1 cellular context compared by ENCODE assay signal in genomic region chr3:13461169-13462124, GRCh38.
TF ChIP-seq lines count a peak whose summit lies in the region.

No MANE protein-coding gene starts in this region.

TF ChIP-seq in HepG2, 621 proteins besides CTCF, POLR2A, EP300 and RAD21 (continued from another document and continues in another):
- TF ChIP-seq ETS1 (CRISPR knock-in tag; IDR thresholded peaks at IDR 0.05), result no peak
- no peak for TF ChIP-seq ZNF496 (CRISPR knock-in tag; IDR thresholded peaks at IDR 0.05; ENCODE audit: insufficient replicate concordance)
- TF ChIP-seq KDM5A (IDR thresholded peaks at IDR 0.05; ENCODE audit: borderline replicate concordance, low read length), result no peak
- TF ChIP-seq KLF9 (CRISPR knock-in tag; IDR thresholded peaks at IDR 0.05; ENCODE audit: low read depth), result 0 out of 2 replicates have a peak, but pooled peaks have one; percentile 54
- no peak for TF ChIP-seq ZEB1 (IDR thresholded peaks at IDR 0.05; ENCODE audit: insufficient replicate concordance, low read depth)
- TF ChIP-seq CC2D1A (CRISPR knock-in tag; IDR thresholded peaks at IDR 0.05), result 0 out of 2 replicates have a peak, but pooled peaks have one; percentile 76
- peak; percentile 78 for TF ChIP-seq MIER2 (CRISPR knock-in tag; IDR thresholded peaks at IDR 0.05)
- peak; percentile 91 for TF ChIP-seq ZNF331 (CRISPR knock-in tag; IDR thresholded peaks at IDR 0.05)
- no peak for TF ChIP-seq ZNF678 (CRISPR knock-in tag; IDR thresholded peaks at IDR 0.05)
- no peak for TF ChIP-seq TP53 (CRISPR knock-in tag; conservative IDR thresholded peaks at IDR 0.05)
- TF ChIP-seq DR1 (CRISPR knock-in tag; IDR thresholded peaks at IDR 0.05), result no peak; the same call in 1 of the 2 replicates
- no peak for TF ChIP-seq ZFP62 (CRISPR knock-in tag; IDR thresholded peaks at IDR 0.05)
- peak; percentile 80 for TF ChIP-seq BHLHE40 (IDR thresholded peaks at IDR 0.05; ENCODE audit: low read length)
- TF ChIP-seq ZSCAN22 (CRISPR knock-in tag; IDR thresholded peaks at IDR 0.05), result no peak
- TF ChIP-seq ZNF20 (CRISPR knock-in tag; IDR thresholded peaks at IDR 0.05), result no peak
- TF ChIP-seq PRDM10 (CRISPR knock-in tag; IDR thresholded peaks at IDR 0.05; ENCODE audit: low read depth), result 0 out of 2 replicates have a peak, but pooled peaks have one; percentile 46
- TF ChIP-seq SKIL (CRISPR knock-in tag; IDR thresholded peaks at IDR 0.05; ENCODE audit: borderline replicate concordance), result no peak
- peak; percentile 71 for TF ChIP-seq THRA (CRISPR knock-in tag; IDR thresholded peaks at IDR 0.05; ENCODE audit: borderline replicate concordance)
- peak; percentile 86; the same call in 1 of the 2 replicates for TF ChIP-seq IKZF5 (CRISPR knock-in tag; IDR thresholded peaks at IDR 0.05)
- TF ChIP-seq SMAD3 (CRISPR knock-in tag; IDR thresholded peaks at IDR 0.05), result peak; percentile 74; the same call in 1 of the 2 replicates
- no peak for TF ChIP-seq ZNF251 (CRISPR knock-in tag; IDR thresholded peaks at IDR 0.05)
- no peak for TF ChIP-seq ZNF362 (CRISPR knock-in tag; IDR thresholded peaks at IDR 0.05; ENCODE audit: borderline replicate concordance)
- no peak for TF ChIP-seq ARNTL (CRISPR knock-in tag; IDR thresholded peaks at IDR 0.05)
- peak; percentile 43 for TF ChIP-seq KDM5B (CRISPR knock-in tag; IDR thresholded peaks at IDR 0.05; ENCODE audit: borderline replicate concordance)
- peak; percentile 67 for TF ChIP-seq GABPB1 (CRISPR knock-in tag; IDR thresholded peaks at IDR 0.05)
- no peak for TF ChIP-seq MAFG (CRISPR knock-in tag; IDR thresholded peaks at IDR 0.05)
- no peak for TF ChIP-seq ZNF7 (CRISPR knock-in tag; IDR thresholded peaks at IDR 0.05)
- peak; percentile 74; the same call in 1 of the 2 replicates for TF ChIP-seq YEATS4 (CRISPR knock-in tag; IDR thresholded peaks at IDR 0.05; ENCODE audit: borderline replicate concordance)
- peak; percentile 58; the same call in 1 of the 2 replicates for TF ChIP-seq ZMAT3 (CRISPR knock-in tag; conservative IDR thresholded peaks at IDR 0.05)
- peak; percentile 73 for TF ChIP-seq CBFB (CRISPR knock-in tag; IDR thresholded peaks at IDR 0.05)
- TF ChIP-seq ZNF709 (CRISPR knock-in tag; IDR thresholded peaks at IDR 0.05), result peak; percentile 40; the same call in 1 of the 2 replicates
- peak; percentile 68 for TF ChIP-seq KMT2B (CRISPR knock-in tag; IDR thresholded peaks at IDR 0.05)
- TF ChIP-seq ZNF772 (CRISPR knock-in tag; IDR thresholded peaks at IDR 0.05), result peak; percentile 78
- no peak for TF ChIP-seq ZNF343 (CRISPR knock-in tag; IDR thresholded peaks at IDR 0.05)
- TF ChIP-seq HOXA3 (CRISPR knock-in tag; IDR thresholded peaks at IDR 0.05), result peak; percentile 77; the same call in 1 of the 2 replicates
- TF ChIP-seq DMAP1 (CRISPR knock-in tag; IDR thresholded peaks at IDR 0.05), result peak; percentile 92
- 0 out of 2 replicates have a peak, but pooled peaks have one; percentile 29 for TF ChIP-seq ZNF280D (CRISPR knock-in tag; IDR thresholded peaks at IDR 0.05)
- no peak; the same call in 1 of the 2 replicates for TF ChIP-seq NFE2L2 (IDR thresholded peaks at IDR 0.05; ENCODE audit: low read length)
- TF ChIP-seq SOX13 (IDR thresholded peaks at IDR 0.05), result no peak
- peak in 1 of 2 experiments; percentile 76; a peak in 2 of 4 replicates for TF ChIP-seq SOX13 (CRISPR knock-in tag; conservative IDR thresholded peaks at IDR 0.05 in 1 of 2, IDR thresholded peaks at IDR 0.05 in 1 of 2)
- peak; percentile 36; the same call in 1 of the 2 replicates for TF ChIP-seq ZNF747 (CRISPR knock-in tag; IDR thresholded peaks at IDR 0.05; ENCODE audit: borderline replicate concordance)
- peak; percentile 40; the same call in 1 of the 2 replicates for TF ChIP-seq ZFP36L1 (CRISPR knock-in tag; IDR thresholded peaks at IDR 0.05)
- peak; percentile 77; the same call in 1 of the 2 replicates for TF ChIP-seq ZNF124 (CRISPR knock-in tag; IDR thresholded peaks at IDR 0.05)
- TF ChIP-seq SSRP1 (CRISPR knock-in tag; IDR thresholded peaks at IDR 0.05), result peak; percentile 53; the same call in 1 of the 2 replicates
- peak; percentile 60; the same call in 1 of the 2 replicates for TF ChIP-seq SIX4 (CRISPR knock-in tag; IDR thresholded peaks at IDR 0.05)
- no peak for TF ChIP-seq REST (IDR thresholded peaks at IDR 0.05; ENCODE audit: borderline replicate concordance in 1 of 2, low read depth in 1 of 2, low read length in 2 of 2)
- TF ChIP-seq MTERF4 (CRISPR knock-in tag; IDR thresholded peaks at IDR 0.05), result no peak
- TF ChIP-seq SCMH1 (CRISPR knock-in tag; IDR thresholded peaks at IDR 0.05; ENCODE audit: borderline replicate concordance), result no peak
- TF ChIP-seq ZNF564 (CRISPR knock-in tag; IDR thresholded peaks at IDR 0.05), result no peak
